15 cellular contexts compared by ENCODE assay signal in genomic region chr1:221240652-221241051, GRCh38.
DNase-seq lines count a peak whose midpoint lies in the region; ATAC-seq and TF ChIP-seq lines count a peak whose summit lies in the region.
"Had no signal": no experiment of that assay in that cellular context is flagged by ENCODE, and none has a peak within 500 bp of the region (broad histone marks: within the 10 kb centered on the region; RNA-seq: fewer than 3 reads in every experiment).

No MANE protein-coding gene starts in this region.

- H3K9ac ChIP-seq in PC-3 (ENCODE audit: low read length) (peak overlapping the region; percentile 39), mesenchymal stem cell (ENCODE audit: low read length) (no peak overlapping the region)

- H2AFZ ChIP-seq in PC-3 (ENCODE audit: low read length): peak overlapping the region; percentile 49
- peak overlapping the region; percentile 29 for H2AFZ ChIP-seq in mesenchymal stem cell (ENCODE audit: low read depth, low read length)

- H3K4me1 Mint-ChIP-seq in progenitor cell of endocrine pancreas (ENCODE audit: low read depth): peaks cover 12% of the 10 kb centered on the region
- H3K4me1 Mint-ChIP-seq: B cell; CD4-positive, alpha-beta memory T cell had no signal

- no peak overlapping the region for H3K18ac ChIP-seq in mesenchymal stem cell (ENCODE audit: low read depth in 1 of 2, low read length in 2 of 2)

- H3K9me3 Mint-ChIP-seq in progenitor cell of endocrine pancreas (ENCODE audit: low read depth): no peaks in the 10 kb centered on the region

- BruUV-seq in PC-3 (replicated peaks; lab: Mats Ljungman, UMichigan): no TSS peak

- no peak overlapping the region for H2AK5ac ChIP-seq in mesenchymal stem cell (ENCODE audit: low read length, severe bottlenecking)

- no peaks in the 10 kb centered on the region for H3K36me3 Mint-ChIP-seq in progenitor cell of endocrine pancreas (ENCODE audit: insufficient read depth)
- H3K36me3 Mint-ChIP-seq: CD4-positive, alpha-beta memory T cell; IgD-negative memory B cell had no signal

- in situ Hi-C loops in GM13977 (cut with MboI; ENCODE audit: low pct_unique_long_range_greater_than_20kb, low sequenced_read_pairs, unreplicated experiment): no loop called here

- H3K14ac ChIP-seq in mesenchymal stem cell (ENCODE audit: low read length in 2 of 2): no peak overlapping the region

- peaks cover 24% of the 10 kb centered on the region for H3K4me1 ChIP-seq in PC-3 (ENCODE audit: insufficient read depth, low read length)
- no peaks in the 10 kb centered on the region for H3K4me1 ChIP-seq in mesenchymal stem cell (ENCODE audit: control insufficient read depth, insufficient read depth, low read depth, low read length)

- H3K23ac ChIP-seq in mesenchymal stem cell (ENCODE audit: low read length in 2 of 2): no peak overlapping the region

- WGBS in mesenchymal stem cell: no CpG with 5 or more reads among the region's 1 CpG

- no peak for TF ChIP-seq CTCF in PC-3 (conservative IDR thresholded peaks at IDR 0.05; ENCODE audit: low read depth, low read length)
- TF ChIP-seq CTCF in GM13977 (IDR thresholded peaks at IDR 0.05; ENCODE audit: extremely low read depth, insufficient read depth, missing control alignments): no peak
- no peak for TF ChIP-seq CTCF in progenitor cell of endocrine pancreas (IDR thresholded peaks at IDR 0.05; ENCODE audit: unreplicated experiment)

- ATAC-seq in left ventricle myocardium superior: peak; percentile 72
- ATAC-seq in left cardiac atrium: no peak
- ATAC-seq in PC-3: no peak
- ATAC-seq: HCT116 had no signal

- no peak overlapping the region for H3K27ac Mint-ChIP-seq in progenitor cell of endocrine pancreas
- H3K27ac Mint-ChIP-seq: B cell; CD4-positive, alpha-beta memory T cell; IgD-negative memory B cell had no signal

- H3K27ac ChIP-seq in PC-3 (ENCODE audit: low read length): peak overlapping the region; percentile 69
- no peak overlapping the region for H3K27ac ChIP-seq in mesenchymal stem cell (ENCODE audit: low read length, poor library complexity, severe bottlenecking)

- H2BK5ac ChIP-seq in mesenchymal stem cell (ENCODE audit: low read depth, low read length, poor library complexity, severe bottlenecking): no peak overlapping the region

- H3F3A ChIP-seq in PC-3 (ENCODE audit: low read length, unreplicated experiment): no peaks in the 10 kb centered on the region

- POLR2A ChIA-PET in PC-3 (lab: Charles Lee; ENCODE audit: unreplicated experiment): no interaction called here

- no peaks in the 10 kb centered on the region for H3K79me2 ChIP-seq in PC-3 (ENCODE audit: low read length)

- H3K9me3 ChIP-seq in PC-3 (ENCODE audit: low read length) (no peaks in the 10 kb centered on the region), mesenchymal stem cell (ENCODE audit: control insufficient read depth, low read length) (peaks cover 7% of the 10 kb centered on the region)

- no peak overlapping the region for H2BK120ac ChIP-seq in mesenchymal stem cell (ENCODE audit: low read depth, low read length)

- H4K91ac ChIP-seq in mesenchymal stem cell (ENCODE audit: low read length): no peak overlapping the region

- H3K4me3 ChIP-seq in PC-3 (ENCODE audit: low read length) (0 out of 2 replicates have a peak overlapping the region, but pooled peaks have one; percentile 2), mesenchymal stem cell (ENCODE audit: insufficient read depth in 1 of 2, low read depth in 1 of 2, low read length in 2 of 2) (no peak overlapping the region)

- H4K8ac ChIP-seq in mesenchymal stem cell (ENCODE audit: low read length): no peak overlapping the region

- no peak overlapping the region for H3K4me3 Mint-ChIP-seq in progenitor cell of endocrine pancreas (ENCODE audit: low read depth)
- H3K4me3 Mint-ChIP-seq: B cell; CD4-positive, alpha-beta memory T cell; IgD-negative memory B cell had no signal

- no peak for DNase-seq in left ventricle myocardium superior
- no peak for DNase-seq in left cardiac atrium
- DNase-seq in PC-3: no peak
- no peak for DNase-seq in mesenchymal stem cell
- DNase-seq in GM13977 (ENCODE audit: low spot score): no peak
- no peak for DNase-seq in progenitor cell of endocrine pancreas (ENCODE audit: low spot score, unreplicated experiment)
- no peak for DNase-seq in NCI-H2081 (lab: John Stamatoyannopoulos, UW)
- DNase-seq: C1 segment of cervical spinal cord, DMS153, DMS79 treated with DMSO at 0.1 percent for 48 hours, EL had no signal

- no peaks in the 10 kb centered on the region for H3K9me2 ChIP-seq in PC-3 (replicated peaks; ENCODE audit: low read length)

- H3K36me3 ChIP-seq in PC-3 (ENCODE audit: low read depth, low read length): no peaks in the 10 kb centered on the region
- no peaks in the 10 kb centered on the region for H3K36me3 ChIP-seq in mesenchymal stem cell (ENCODE audit: control insufficient read depth in 1 of 2, insufficient read depth in 2 of 2, low read depth in 1 of 2, low read length in 2 of 2)

- no peaks in the 10 kb centered on the region for H3K79me1 ChIP-seq in mesenchymal stem cell (replicated peaks; ENCODE audit: low read length, poor library complexity, severe bottlenecking)

- intact Hi-C loops in left ventricle myocardium superior (cut with micrococcal nuclease): no loop called here
- intact Hi-C loops in left cardiac atrium (cut with DNase I): no loop called here
- intact Hi-C loops in PC-3 (cut with micrococcal nuclease): loop anchor here (1.0 kb wide), 1 partner anchor 37 kb away; no protein-coding TSS in a partner anchor

- H3K27me3 ChIP-seq in PC-3 (ENCODE audit: low read length): no peaks in the 10 kb centered on the region
- no peaks in the 10 kb centered on the region for H3K27me3 ChIP-seq in mesenchymal stem cell (ENCODE audit: control insufficient read depth in 1 of 2, insufficient read depth in 1 of 2, low read length in 2 of 2)

- no peak overlapping the region for H2BK12ac ChIP-seq in mesenchymal stem cell (ENCODE audit: low read length in 2 of 2)

- no peaks in the 10 kb centered on the region for H4K20me1 ChIP-seq in PC-3 (ENCODE audit: low read length)

- H3K4me2 ChIP-seq in PC-3 (ENCODE audit: low read length) (peak overlapping the region; percentile 51), mesenchymal stem cell (ENCODE audit: low read length, poor library complexity, severe bottlenecking) (no peak overlapping the region)

- CTCF ChIA-PET in PC-3 (lab: Charles Lee): no interaction called here

- H2BK15ac ChIP-seq in mesenchymal stem cell (ENCODE audit: low read depth, poor library complexity, severe bottlenecking): no peak overlapping the region

- H3K4ac ChIP-seq in mesenchymal stem cell (ENCODE audit: low read depth in 1 of 2, low read length in 2 of 2): no peak overlapping the region

- H3K27me3 Mint-ChIP-seq in progenitor cell of endocrine pancreas: no peaks in the 10 kb centered on the region
